ENCODE assay signal across 30 cellular contexts in genomic region chr5:40474250-40474649, GRCh38.
"Had no signal": no experiment of that assay in that cellular context is flagged by ENCODE, and none has a peak within 500 bp of the region (broad histone marks: within the 10 kb centered on the region; RNA-seq: fewer than 3 reads in every experiment).

No MANE protein-coding gene starts in this region.

- H3K9me3 Mint-ChIP-seq: stimulated activated memory B cell treated with anti-CD40 and anti-IgM and Interleukin-4, amounts not matched to agents 10 μg/mL and 1 μg/mL and 100 μg/mL, for 72 hours; type B pancreatic cell had no signal

- H3K4me3 ChIP-seq: coronary artery, esophagus squamous epithelium, heart right ventricle, ovary, psoas muscle, skin epidermis, spleen, testis, tibial artery had no signal

- H3K9me3 ChIP-seq: esophagus squamous epithelium, ovary, psoas muscle, testis, tibial artery had no signal

- H3K4me1 Mint-ChIP-seq: naive thymus-derived CD8-positive, alpha-beta T cell; nephron progenitor cell; stimulated activated memory B cell treated with anti-CD40 and anti-IgM and Interleukin-4, amounts not matched to agents 10 μg/mL and 1 μg/mL and 100 μg/mL, for 72 hours had no signal

- H3K4me1 ChIP-seq: esophagus squamous epithelium, heart right ventricle, psoas muscle, spleen, testis had no signal

- H3K36me3 Mint-ChIP-seq: stimulated activated memory B cell treated with anti-CD40 and anti-IgM and Interleukin-4, amounts not matched to agents 10 μg/mL and 1 μg/mL and 100 μg/mL, for 72 hours; type B pancreatic cell had no signal

- H3K27ac ChIP-seq: coronary artery, esophagus squamous epithelium, heart right ventricle, ovary, psoas muscle, skin epidermis, spleen, testis, tibial artery had no signal

- FAIRE-seq: endometrium, kidney had no signal

- ATAC-seq: heart right ventricle; left lobe of liver; naive thymus-derived CD8-positive, alpha-beta T cell; psoas muscle; right cardiac atrium; stimulated activated memory B cell treated with anti-CD40 and anti-IgM and Interleukin-4, amounts not matched to agents 10 μg/mL and 1 μg/mL and 100 μg/mL, for 72 hours; stimulated activated naive CD8-positive, alpha-beta T cell treated with anti-CD3 and anti-CD28 coated beads, Interleukin-15, Interleukin-2, amounts not matched to agents 100 U/mL and 50 U/mL, for 24 hours had no signal

- H3K27me3 ChIP-seq: esophagus squamous epithelium, heart right ventricle, ovary, spleen, testis, tibial artery had no signal

- H3K27me3 Mint-ChIP-seq: naive thymus-derived CD8-positive, alpha-beta T cell; stimulated activated memory B cell treated with anti-CD40 and anti-IgM and Interleukin-4, amounts not matched to agents 10 μg/mL and 1 μg/mL and 100 μg/mL, for 72 hours; type B pancreatic cell had no signal

- H3K36me3 ChIP-seq: esophagus squamous epithelium, heart right ventricle, ovary, spleen, tibial artery had no signal

- H3K4me3 Mint-ChIP-seq: naive thymus-derived CD8-positive, alpha-beta T cell; nephron progenitor cell; stimulated activated memory B cell treated with anti-CD40 and anti-IgM and Interleukin-4, amounts not matched to agents 10 μg/mL and 1 μg/mL and 100 μg/mL, for 72 hours; type B pancreatic cell had no signal

- H3K27ac Mint-ChIP-seq: nephron progenitor cell; stimulated activated memory B cell treated with anti-CD40 and anti-IgM and Interleukin-4, amounts not matched to agents 10 μg/mL and 1 μg/mL and 100 μg/mL, for 72 hours; type B pancreatic cell had no signal

- DNase-seq: dermis blood vessel endothelial cell; effector memory CD4-positive, alpha-beta T cell; erythroblast; esophagus squamous epithelium; foreskin melanocyte; glutamatergic neuron; heart right ventricle; hippocampal formation; kidney; mesenchymal stem cell; midbrain; naive thymus-derived CD8-positive, alpha-beta T cell; nephron progenitor cell; occipital lobe; ovary; posterior cingulate gyrus; psoas muscle; right cardiac atrium; spleen; stimulated activated CD4-positive, alpha-beta T cell treated with anti-CD3 and anti-CD28 coated beads, Interleukin-4, amount 100 ng/mL, for 4 hours; stimulated activated naive CD8-positive, alpha-beta T cell treated with anti-CD3 and anti-CD28 coated beads, Interleukin-15, Interleukin-2, amounts not matched to agents 100 U/mL and 50 U/mL, for 24 hours; substantia nigra; testis; tibial artery had no signal
